Comparison of ENCODE assay signal across 12 cellular contexts in genomic region chr10:7704360-7704759, GRCh38. TPM values are rescaled to one million over a fixed set of nuclear protein-coding genes. Genes with fewer than 3 reads are reported as not detected.
"Had no signal": no experiment of that assay in that cellular context is flagged by ENCODE, and none has a peak within 500 bp of the region (broad histone marks: within the 10 kb centered on the region; RNA-seq: fewer than 3 reads in every experiment).

No MANE protein-coding gene starts in this region.

- ATAC-seq: HCT116, K562 had no signal

- H2AFZ ChIP-seq: GM23248 had no signal

- H3K4me3 ChIP-seq: GM23248, HAP-1, K562 had no signal

- FAIRE-seq: K562 had no signal

- H3K9ac ChIP-seq: GM23248 had no signal

- H3K36me3 ChIP-seq: HAP-1 had no signal

- H3K4me1 ChIP-seq: HAP-1 had no signal

- H3K9me3 ChIP-seq: HAP-1 had no signal

- DNase-seq: GM23248, GOT3, H7, HFFc6, IMR-90, KG1 had no signal

- H3K27ac ChIP-seq: GM23248, HL-60 had no signal

RNA-seq across cellular contexts. Expression of gene ITIH2, which starts 1.2 kb away (rescaled TPM):
- total RNA-seq: GM23248, H4, H7, HFFc6, HT1080, IMR-90 had no signal
- polyA plus RNA-seq: GM23248, IMR-90, K562 had no signal

RNA-seq across cellular contexts. Expression of gene ITIH5, which starts 37.6 kb away (rescaled TPM):
- total RNA-seq: GM23248, HFFc6, HT1080 had no signal
- polyA plus RNA-seq: GM23248 had no signal
